In the genomic region with DNA sequence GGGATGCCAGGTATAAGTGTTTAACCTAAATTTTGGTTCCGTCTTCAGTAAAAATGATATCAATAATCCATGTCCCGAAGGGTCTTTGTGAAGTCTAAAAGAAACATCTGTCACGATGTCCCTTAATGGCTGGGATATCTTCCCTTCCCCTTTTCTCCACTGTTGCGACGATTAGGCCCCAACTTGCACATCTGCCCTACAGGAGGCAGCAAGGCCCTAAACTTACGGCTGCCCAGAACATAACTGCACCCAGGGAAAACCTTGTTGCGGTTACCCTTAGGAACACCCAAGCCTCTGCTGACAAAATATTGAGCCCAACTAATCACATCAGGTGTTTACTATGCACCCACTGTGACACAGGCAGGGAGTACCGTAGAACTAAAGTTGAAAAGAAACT, we compare ENCODE assay signal across 8 cellular contexts. TPM values are rescaled to one million over a fixed set of nuclear protein-coding genes. Genes with fewer than 3 reads are reported as not detected.
DNase-seq lines count a peak whose midpoint lies in the region; TF ChIP-seq lines count a peak whose summit lies in the region.

No MANE protein-coding gene starts in this region.

- TF ChIP-seq EP300 in esophagus muscularis mucosa (IDR thresholded peaks at IDR 0.05) (no peak), ovary (IDR thresholded peaks at IDR 0.05) (no peak)

- TF ChIP-seq POLR2A in esophagus muscularis mucosa (IDR thresholded peaks at IDR 0.05; ENCODE audit: low read depth) (no peak), ovary (IDR thresholded peaks at IDR 0.05) (no peak)

- CTCF ChIA-PET in activated CD4-positive, alpha-beta T cell treated with anti-CD3 and anti-CD28 coated beads, Interleukin-2, amount 10 ng/mL, durations not matched to agents 7 days and 5 days (lab: Charles Lee): no interaction called here

- peak overlapping the region; percentile 97 for H3K27ac ChIP-seq in 22Rv1
- H3K27ac ChIP-seq in esophagus muscularis mucosa (replicated peaks in 1 of 4): peak overlapping the region; percentile 95 to 97 (median 97)
- peak overlapping the region in 1 of 2 donors; percentile 98 for H3K27ac ChIP-seq in ovary

- TF ChIP-seq CTCF in 22Rv1 (IDR thresholded peaks at IDR 0.05) (no peak), GM12864 (IDR thresholded peaks at IDR 0.05; ENCODE audit: low read depth, low read length, missing control alignments) (peak; percentile 28), esophagus muscularis mucosa (IDR thresholded peaks at IDR 0.05) (no peak), ovary (IDR thresholded peaks at IDR 0.05) (no peak)

- peak overlapping the region; percentile 92 for H3K27ac Mint-ChIP-seq in activated CD4-positive, alpha-beta T cell treated with anti-CD3 and anti-CD28 coated beads, Interleukin-2, amount 10 ng/mL, durations not matched to agents 7 days and 5 days

- H3K9me3 ChIP-seq in esophagus muscularis mucosa (no peaks in the 10 kb centered on the region), ovary (no peaks in the 10 kb centered on the region)

- peak overlapping the region; percentile 90 for H3K4me3 ChIP-seq in GM12864 (ENCODE audit: low read depth, low read length)
- H3K4me3 ChIP-seq in esophagus muscularis mucosa: peak overlapping the region; percentile 78 to 99 (median 92)
- H3K4me3 ChIP-seq in ovary: peak overlapping the region; percentile 82

- H3K36me3 ChIP-seq in esophagus muscularis mucosa (no peaks in the 10 kb centered on the region), ovary (no peaks in the 10 kb centered on the region)

- peaks cover 16% of the 10 kb centered on the region for H3K36me3 Mint-ChIP-seq in activated CD4-positive, alpha-beta T cell treated with anti-CD3 and anti-CD28 coated beads, Interleukin-2, amount 10 ng/mL, durations not matched to agents 7 days and 5 days (ENCODE audit: low read depth)

- H3K4me1 ChIP-seq in esophagus muscularis mucosa: peaks cover 20 to 38% (median 37%) of the 10 kb centered on the region in 4 donors
- no peaks in the 10 kb centered on the region for H3K4me1 ChIP-seq in ovary (ENCODE audit: insufficient read depth)

- POLR2A ChIA-PET in activated CD4-positive, alpha-beta T cell treated with anti-CD3 and anti-CD28 coated beads, Interleukin-2, amount 10 ng/mL, durations not matched to agents 7 days and 5 days (lab: Charles Lee): no interaction called here

- H3K9me3 Mint-ChIP-seq in activated CD4-positive, alpha-beta T cell treated with anti-CD3 and anti-CD28 coated beads, Interleukin-2, amount 10 ng/mL, durations not matched to agents 7 days and 5 days: no peaks in the 10 kb centered on the region

- peaks cover 7% of the 10 kb centered on the region for H3K27me3 Mint-ChIP-seq in activated CD4-positive, alpha-beta T cell treated with anti-CD3 and anti-CD28 coated beads, Interleukin-2, amount 10 ng/mL, durations not matched to agents 7 days and 5 days

- intact Hi-C loops in esophagus muscularis mucosa (cut with DNase I) (loop anchor here (5.0 kb wide), 1 partner anchor 91 kb away; no protein-coding TSS in a partner anchor), ovary (cut with DNase I) (loop anchor here in 1 of 4 donors (2.0 kb wide), 1 partner anchor 479 kb away; no protein-coding TSS in a partner anchor)

- H3K27me3 ChIP-seq in esophagus muscularis mucosa (no peaks in the 10 kb centered on the region), ovary (no peaks in the 10 kb centered on the region)

- DNase-seq in GM12864 (ENCODE audit: low read depth) (peak; percentile 29), NCI-H2171 treated with DMSO at 0.1 percent for 48 hours (lab: John Stamatoyannopoulos, UW) (peak; percentile 80), esophagus muscularis mucosa (ENCODE audit: extremely low spot score) (no peak), ovary (peak in 3 of 5 donors; percentile 23 to 28 (median 23)), H4 (ENCODE audit: low spot score) (no peak)
- peak; percentile 48 for DNase-seq in activated CD4-positive, alpha-beta T cell treated with anti-CD3 and anti-CD28 coated beads, Interleukin-2, amount 10 ng/mL, durations not matched to agents 7 days and 5 days
- no peak for DNase-seq in activated CD4-positive, CD25-positive, alpha-beta regulatory T cell treated with anti-CD3 and anti-CD28 coated beads, Interleukin-2, amount 50 U/mL, for 72 hours

- peak overlapping the region; percentile 72 for H3K4me3 Mint-ChIP-seq in activated CD4-positive, alpha-beta T cell treated with anti-CD3 and anti-CD28 coated beads, Interleukin-2, amount 10 ng/mL, durations not matched to agents 7 days and 5 days

- WGBS in esophagus muscularis mucosa: 57% methylated on average over 8 of the region's 8 CpGs
- 54 to 61% (median 61%) methylated on average over 8 of the region's 8 CpGs for WGBS in ovary, 3 donors

- peaks cover 36% of the 10 kb centered on the region for H3K4me1 Mint-ChIP-seq in activated CD4-positive, alpha-beta T cell treated with anti-CD3 and anti-CD28 coated beads, Interleukin-2, amount 10 ng/mL, durations not matched to agents 7 days and 5 days

RNA-seq across cellular contexts. Expression of gene SMAD2, which starts 1.2 kb away (rescaled TPM):
- 100 to 1,000 TPM; 141 to 158 TPM for total RNA-seq in activated CD4-positive, alpha-beta T cell treated with anti-CD3 and anti-CD28 coated beads, Interleukin-2, amount 10 ng/mL, durations not matched to agents 7 days and 5 days
- total RNA-seq in esophagus muscularis mucosa (10 to 100 TPM; 35.7 to 93.4 (median 89.2) TPM), ovary (100 to 1,000 TPM in 5 of 7 donors, 10 to 100 TPM in 2; 27.9 to 160 (median 132) TPM)
- 100 to 1,000 TPM in 1 of 2 donors, 10 to 100 TPM in 1; 48.2 to 109 TPM for polyA plus RNA-seq in ovary
- total RNA-seq in H4 (2014; rRNA removed; shearing (Covaris generic)): 102 and 113 TPM in 2 replicates

Comparison
In these comparisons a context has a peak if more than half of its experiments do, and no peak if none do; other contexts are left out.
1. DNase-seq: peak in GM12864 (single experiment), NCI-H2171 treated with DMSO at 0.1 percent for 48 hours (single experiment), activated CD4-positive, alpha-beta T cell treated with anti-CD3 and anti-CD28 coated beads, Interleukin-2, amount 10 ng/mL, durations not matched to agents 7 days and 5 days (single experiment) and ovary (3 of 5); none in esophagus muscularis mucosa (single experiment), activated CD4-positive, CD25-positive, alpha-beta regulatory T cell treated with anti-CD3 and anti-CD28 coated beads, Interleukin-2, amount 50 U/mL, for 72 hours (single experiment) and H4 (single experiment).
2. Peak in every context shown above with its lines, with median percentiles within 50 percentile points of each other: H3K4me3 ChIP-seq.